Comparison of ENCODE assay signal across 22 cellular contexts in the genomic region with DNA sequence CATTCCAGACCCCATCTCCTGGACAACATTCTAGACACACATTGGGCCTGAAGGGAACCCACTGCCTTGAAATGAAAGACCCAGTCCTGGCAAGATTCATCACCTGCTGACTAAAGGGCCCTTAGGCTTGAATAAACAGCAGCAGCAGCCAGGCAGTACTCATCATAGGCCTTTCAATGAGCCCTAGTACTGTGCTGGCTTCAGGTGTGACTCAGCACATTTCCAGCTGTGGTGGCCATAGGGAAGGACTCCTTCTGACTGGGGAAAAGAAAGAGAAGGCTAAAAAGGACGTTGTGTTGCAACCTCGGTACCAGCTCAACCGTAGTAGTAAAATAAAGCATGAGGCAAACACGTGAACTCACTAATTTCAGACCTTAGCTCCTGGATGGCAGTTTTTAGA.
A peak's percentile ranks its signal among the peaks of the same experiment; 100 is the strongest.
DNase-seq lines count a peak whose midpoint lies in the region; ATAC-seq, FAIRE-seq and TF ChIP-seq lines count a peak whose summit lies in the region.
"Had no signal": no experiment of that assay in that cellular context is flagged by ENCODE, and none has a peak within 500 bp of the region (broad histone marks: within the 10 kb centered on the region; RNA-seq: fewer than 3 reads in every experiment).

No MANE protein-coding gene starts in this region.

- TF ChIP-seq EP300 in HepG2 (IDR thresholded peaks at IDR 0.05; ENCODE audit: low read depth in 2 of 2, low read length in 2 of 2) (no peak), HepG2 (CRISPR knock-in tag; IDR thresholded peaks at IDR 0.05; ENCODE audit: borderline replicate concordance) (no peak)

- TF ChIP-seq CTCF in HepG2 (CRISPR knock-in tag; IDR thresholded peaks at IDR 0.05) (no peak), right lobe of liver (IDR thresholded peaks at IDR 0.05) (no peak), mammary epithelial cell (conservative IDR thresholded peaks at IDR 0.05 in 1 of 2, IDR thresholded peaks at IDR 0.05 in 1 of 2; ENCODE audit: extremely low read depth in 1 of 2, insufficient read depth in 1 of 2, low read depth in 1 of 2, low read length in 2 of 2) (no peak), upper lobe of right lung (IDR thresholded peaks at IDR 0.05) (no peak)

- H3K36me3 ChIP-seq in HepG2 (replicated peaks in 1 of 2; ENCODE audit: control insufficient read depth in 1 of 2, insufficient read depth in 2 of 2, low read length in 2 of 2) (no peaks in the 10 kb centered on the region), right lobe of liver (no peaks in the 10 kb centered on the region), mammary epithelial cell (ENCODE audit: insufficient read depth, low read length) (no peaks in the 10 kb centered on the region), upper lobe of right lung (no peaks in the 10 kb centered on the region)
- H3K36me3 ChIP-seq: sigmoid colon, SJSA1, uterus had no signal

- ATAC-seq in HepG2: no peak
- no peak for ATAC-seq in right lobe of liver
- peak; percentile 49 for ATAC-seq in upper lobe of right lung
- ATAC-seq in HG02981 (IDR thresholded peaks at IDR 0.05; ENCODE audit: unreplicated experiment): no peak
- ATAC-seq in HG02571 (IDR thresholded peaks at IDR 0.05; ENCODE audit: unreplicated experiment): no peak
- ATAC-seq: left lobe of liver had no signal

- CTCF ChIA-PET in HepG2 (lab: Yijun Ruan, JAX; ENCODE audit: low intra/inter-chr PET ratio, low total read pairs): no interaction called here
- CTCF ChIA-PET in mammary epithelial cell (lab: Charles Lee; ENCODE audit: low non-redundant PET): no interaction called here

- H3K4me1 ChIP-seq in HepG2 (ENCODE audit: insufficient read depth, low read length) (no peaks in the 10 kb centered on the region), right lobe of liver (no peaks in the 10 kb centered on the region), mammary epithelial cell (ENCODE audit: insufficient read depth, low read length) (no peaks in the 10 kb centered on the region), upper lobe of right lung (no peaks in the 10 kb centered on the region)
- H3K4me1 ChIP-seq: sigmoid colon, SJSA1, uterus had no signal

- H3K9ac ChIP-seq in HepG2 (ENCODE audit: insufficient read depth, low read depth, low read length): no peak overlapping the region
- H3K9ac ChIP-seq in mammary epithelial cell (ENCODE audit: insufficient read depth, low read length): no peak overlapping the region

- no peak overlapping the region for H3K4me2 ChIP-seq in HepG2 (ENCODE audit: low read depth, low read length)
- no peak overlapping the region for H3K4me2 ChIP-seq in mammary epithelial cell (ENCODE audit: insufficient read depth, low read depth, low read length)

- DNase-seq in HepG2 (ENCODE audit: low spot score) (no peak), right lobe of liver (no peak), NOMO-1 (lab: John Stamatoyannopoulos, UW; ENCODE audit: unreplicated experiment in 2 of 2) (peak; percentile 13 to 20), mammary epithelial cell (peak; percentile 11), upper lobe of right lung (no peak), NCI-H146 (lab: John Stamatoyannopoulos, UW) (no peak)
- DNase-seq: activated CD4-positive, alpha-beta T cell treated with anti-CD3 and anti-CD28 coated beads for 4 hours; activated CD8-positive, alpha-beta memory T cell treated with anti-CD3 and anti-CD28 coated beads, Interleukin-2, amount 50 U/mL, for 48 hours; activated naive CD4-positive, alpha-beta T cell; DMS79 treated with DMSO at 0.1 percent for 48 hours; NCI-H1105; NCI-H2171; occipital lobe; sigmoid colon; T-helper 9 cell; uterus had no signal

- no peak for TF ChIP-seq POLR2A in HepG2 (IDR thresholded peaks at IDR 0.05; ENCODE audit: insufficient read depth in 1 of 2, low read depth in 2 of 2, low read length in 2 of 2)
- no peak for TF ChIP-seq POLR2A in right lobe of liver (IDR thresholded peaks at IDR 0.05)

- BruUV-seq in HepG2 (replicated peaks; lab: Mats Ljungman, UMichigan): no TSS peak
- BruUV-seq in mammary epithelial cell (replicated peaks; lab: Mats Ljungman, UMichigan): no TSS peak

- no peak for TF ChIP-seq RAD21 in HepG2 (CRISPR knock-in tag; IDR thresholded peaks at IDR 0.05)

- H3K79me2 ChIP-seq in HepG2 (ENCODE audit: insufficient read depth, low read length) (no peaks in the 10 kb centered on the region), mammary epithelial cell (ENCODE audit: insufficient read depth, low read length) (no peaks in the 10 kb centered on the region)

- no peak for FAIRE-seq in HepG2 (lab: Jason Lieb, UNC)
- FAIRE-seq: colon, frontal cortex had no signal

- H3K9me3 ChIP-seq in HepG2 (ENCODE audit: low read length) (peaks cover 16% of the 10 kb centered on the region; the same call in 1 of the 2 replicates), right lobe of liver (no peaks in the 10 kb centered on the region), mammary epithelial cell (replicated peaks; ENCODE audit: insufficient read depth, low read length) (peaks cover 8% of the 10 kb centered on the region), upper lobe of right lung (no peaks in the 10 kb centered on the region)
- H3K9me3 ChIP-seq: sigmoid colon, SJSA1, uterus had no signal

- H2AFZ ChIP-seq in HepG2 (ENCODE audit: low read length) (no peak overlapping the region), mammary epithelial cell (ENCODE audit: low read depth, low read length) (no peak overlapping the region)

- dilution Hi-C loops in mammary epithelial cell (cut with HindIII; ENCODE audit: low sequenced_read_pairs): no loop called here

- intact Hi-C loops in HepG2 (cut with micrococcal nuclease; ENCODE audit: unreplicated experiment) (no loop called here), right lobe of liver (cut with DNase I) (no loop called here), mammary epithelial cell (cut with micrococcal nuclease) (no loop called here), upper lobe of right lung (cut with DNase I) (no loop called here)

- H3K4me3 ChIP-seq in HepG2 (replicated peaks in 1 of 3; ENCODE audit: insufficient read depth in 1 of 3, low read depth in 2 of 3, low read length in 3 of 3): no peak overlapping the region
- no peak overlapping the region for H3K4me3 ChIP-seq in right lobe of liver
- no peak overlapping the region for H3K4me3 ChIP-seq in mammary epithelial cell (replicated peaks in 1 of 3; ENCODE audit: insufficient read depth in 1 of 3, low read depth in 2 of 3, low read length in 3 of 3)
- H3K4me3 ChIP-seq in upper lobe of right lung: no peak overlapping the region
- H3K4me3 ChIP-seq: sigmoid colon, SJSA1, uterus had no signal

- H3K27me3 ChIP-seq in HepG2 (ENCODE audit: control insufficient read depth in 1 of 2, insufficient read depth in 2 of 2, low read length in 2 of 2) (no peaks in the 10 kb centered on the region), right lobe of liver (no peaks in the 10 kb centered on the region), mammary epithelial cell (ENCODE audit: insufficient read depth, low read length) (no peaks in the 10 kb centered on the region), upper lobe of right lung (no peaks in the 10 kb centered on the region)
- H3K27me3 ChIP-seq: sigmoid colon, SJSA1, uterus had no signal

- WGBS in HepG2 (ENCODE audit: low lambda C conversion rate): 0% methylated on average over 1 of the region's 4 CpGs
- WGBS in right lobe of liver (ENCODE audit: insufficient coverage, low coverage, low lambda C conversion rate, missing lambda C conversion rate): 62% methylated on average over 4 of the region's 4 CpGs
- WGBS in mammary epithelial cell (ENCODE audit: low coverage, missing lambda C conversion rate): 81% methylated on average over 2 of the region's 4 CpGs

- H4K20me1 ChIP-seq in HepG2 (ENCODE audit: insufficient read depth, low read length): no peaks in the 10 kb centered on the region
- no peaks in the 10 kb centered on the region for H4K20me1 ChIP-seq in mammary epithelial cell (ENCODE audit: insufficient read depth, low read length)

- in situ Hi-C loops in HepG2 (cut with HindIII; ENCODE audit: extremely low pct_ligation_motif_present, low pct_unique_long_range_greater_than_20kb) (no loop called here), mammary epithelial cell (cut with MboI; ENCODE audit: low sequenced_read_pairs in 2 of 2) (no loop called here)

- POLR2A ChIA-PET in HepG2 (lab: Yijun Ruan, JAX): no interaction called here

- H3K27ac ChIP-seq in HepG2 (ENCODE audit: extremely low read length, insufficient read depth, low read length) (no peak overlapping the region), right lobe of liver (no peak overlapping the region), mammary epithelial cell (ENCODE audit: insufficient read depth, low read depth, low read length) (no peak overlapping the region), upper lobe of right lung (no peak overlapping the region)
- H3K27ac ChIP-seq: sigmoid colon, SJSA1, uterus had no signal

TF ChIP-seq in HepG2, 621 proteins besides CTCF, POLR2A, EP300 and RAD21:
- TF ChIP-seq TBL1XR1 (IDR thresholded peaks at IDR 0.05; ENCODE audit: borderline replicate concordance, low read length, partially characterized antibody) (no peak), NFE2L2 (IDR thresholded peaks at IDR 0.05; ENCODE audit: low read length) (peak; percentile 59), CEBPB (IDR thresholded peaks at IDR 0.05; ENCODE audit: borderline replicate concordance, low read depth, low read length) (no peak)
TF ChIP-seq in HepG2: peak in this region for 1.

Comparison
In these comparisons a context has a peak if more than half of its experiments do, and no peak if none do; other contexts are left out.
1. DNase-seq: peak in NOMO-1 (2 of 2) and mammary epithelial cell (single experiment); none in HepG2 (single experiment), right lobe of liver (0 of 3), upper lobe of right lung (single experiment) and NCI-H146 (single experiment).